In the genomic region with DNA sequence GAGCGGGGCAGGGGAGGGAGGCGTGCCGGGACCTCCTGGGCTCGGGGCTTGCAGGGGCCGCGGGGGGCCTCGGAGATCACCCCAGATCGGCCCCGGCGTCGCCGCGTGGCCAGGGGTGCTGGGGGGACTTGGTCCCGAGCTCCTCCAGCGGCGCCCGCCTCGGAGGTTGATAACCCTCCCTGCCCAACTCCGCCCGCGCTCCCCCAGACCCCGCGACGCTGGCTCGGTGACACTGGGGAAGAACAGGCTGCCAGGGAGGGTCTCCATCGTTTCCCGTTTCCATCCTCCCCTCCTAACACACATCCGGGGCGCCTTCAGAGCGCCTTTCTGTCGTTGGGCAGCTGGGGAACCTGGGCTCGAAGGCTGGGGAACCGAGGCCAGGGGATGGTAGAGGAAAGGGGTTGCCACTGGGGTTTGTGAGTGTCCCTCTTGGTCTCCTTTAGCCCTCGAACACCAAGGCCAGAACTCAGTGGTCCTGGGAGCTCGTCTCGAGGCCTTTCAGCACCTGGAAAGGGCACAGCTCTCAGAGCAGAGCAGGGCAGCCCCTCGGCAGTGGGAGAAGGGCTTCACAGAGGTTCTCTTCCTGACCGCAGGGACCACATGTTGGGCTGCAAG, we compare ENCODE assay signal across 8 cellular contexts. TPM values are rescaled to one million over a fixed set of nuclear protein-coding genes. Genes with fewer than 3 reads are reported as not detected.
DNase-seq lines count a peak whose midpoint lies in the region; ATAC-seq, FAIRE-seq and TF ChIP-seq lines count a peak whose summit lies in the region.

No MANE protein-coding gene starts in this region.

- peaks cover 12% of the 10 kb centered on the region for H3K4me1 Mint-ChIP-seq in activated naive CD8-positive, alpha-beta T cell treated with anti-CD3 and anti-CD28 coated beads for 36 hours

- H3K9ac ChIP-seq in iPS-18a (ENCODE audit: low read length): no peak overlapping the region

- FAIRE-seq in small intestine (lab: Jason Lieb, UNC) (no peak), H54 (lab: Jason Lieb, UNC) (no peak)

- H3K9me3 ChIP-seq in iPS-18a (ENCODE audit: control insufficient read depth, low read depth, low read length): no peaks in the 10 kb centered on the region
- no peaks in the 10 kb centered on the region for H3K9me3 ChIP-seq in small intestine (ENCODE audit: control insufficient read depth, low read depth)

- WGBS in small intestine, 3 donors: 6 to 12% (median 8%) methylated on average over 26 to 38 of the region's 38 CpGs

- no peak for TF ChIP-seq POLR2A in H54 (IDR thresholded peaks at IDR 0.05; ENCODE audit: low read depth, low read length)

- H3K4me3 Mint-ChIP-seq in activated naive CD8-positive, alpha-beta T cell treated with anti-CD3 and anti-CD28 coated beads for 36 hours: peak overlapping the region; percentile 29

- peaks cover 52% of the 10 kb centered on the region for H3K27me3 ChIP-seq in iPS-18a (ENCODE audit: control insufficient read depth, insufficient read depth, low read length)
- H3K27me3 ChIP-seq in small intestine (ENCODE audit: control insufficient read depth in 2 of 2, insufficient read depth in 2 of 2, low read length in 2 of 2): no peaks in the 10 kb centered on the region

- no peaks in the 10 kb centered on the region for H3K9me3 Mint-ChIP-seq in activated naive CD8-positive, alpha-beta T cell treated with anti-CD3 and anti-CD28 coated beads for 36 hours

- ATAC-seq in GM18868 (IDR thresholded peaks at IDR 0.05; ENCODE audit: unreplicated experiment) (peak; percentile 21), HG03095 (IDR thresholded peaks at IDR 0.05; ENCODE audit: unreplicated experiment) (peak; percentile 23)

- no peak overlapping the region for H3K27ac Mint-ChIP-seq in activated naive CD8-positive, alpha-beta T cell treated with anti-CD3 and anti-CD28 coated beads for 36 hours

- no peaks in the 10 kb centered on the region for H3K36me3 ChIP-seq in iPS-18a (ENCODE audit: control insufficient read depth, low read depth, low read length)
- H3K36me3 ChIP-seq in small intestine (ENCODE audit: control insufficient read depth in 2 of 2, insufficient read depth in 2 of 2, low read length in 2 of 2): no peaks in the 10 kb centered on the region

- H3K36me3 Mint-ChIP-seq in activated naive CD8-positive, alpha-beta T cell treated with anti-CD3 and anti-CD28 coated beads for 36 hours: no peaks in the 10 kb centered on the region

- peak overlapping the region; percentile 63 for H3K4me3 ChIP-seq in iPS-18a (ENCODE audit: low read length)
- peak overlapping the region; percentile 44 to 74 for H3K4me3 ChIP-seq in small intestine (ENCODE audit: low read depth in 1 of 2, low read length in 2 of 2)

- DNase-seq in 8988T: peak; percentile 34
- DNase-seq in activated naive CD8-positive, alpha-beta T cell treated with anti-CD3 and anti-CD28 coated beads for 36 hours: no peak
- DNase-seq in small intestine: no peak
- DNase-seq in H54 (ENCODE audit: insufficient read length, low spot score): no peak
- no peak for DNase-seq in NCI-H187 (lab: John Stamatoyannopoulos, UW)

- H3K27me3 Mint-ChIP-seq in activated naive CD8-positive, alpha-beta T cell treated with anti-CD3 and anti-CD28 coated beads for 36 hours: peaks cover 61% of the 10 kb centered on the region

- H3K27ac ChIP-seq in iPS-18a (ENCODE audit: low read length) (no peak overlapping the region), small intestine (ENCODE audit: low read depth in 1 of 2, low read length in 1 of 2) (peak overlapping the region; percentile 57 to 87)

- H3K4me1 ChIP-seq in iPS-18a (ENCODE audit: control insufficient read depth, low read depth, low read length): no peaks in the 10 kb centered on the region
- peaks cover 1 to 2% of the 10 kb centered on the region in 2 donors for H3K4me1 ChIP-seq in small intestine (ENCODE audit: control insufficient read depth in 2 of 2, insufficient read depth in 1 of 2, low read depth in 1 of 2, low read length in 1 of 2)

RNA-seq across cellular contexts. Expression of a gene that starts 0.4 kb away (rescaled TPM):
- total RNA-seq in activated naive CD8-positive, alpha-beta T cell treated with anti-CD3 and anti-CD28 coated beads for 36 hours: under 1 TPM; 0.47 to 0.50 TPM
- 10 to 100 TPM in 1 of 3 donors, 1 to 10 TPM in 2; 1.1 to 12.2 (median 9.1) TPM for polyA plus RNA-seq in small intestine

RNA-seq across cellular contexts. Expression of a gene that starts 47.9 kb away (rescaled TPM):
- total RNA-seq in activated naive CD8-positive, alpha-beta T cell treated with anti-CD3 and anti-CD28 coated beads for 36 hours: 10 to 100 TPM; 16.6 to 18.1 TPM
- 10 to 100 TPM in 2 of 3 donors, 1 to 10 TPM in 1; 9.6 to 28.6 (median 10.5) TPM for polyA plus RNA-seq in small intestine
